In genomic region chr10:48243921-48244320, GRCh38 we compare ENCODE assay signal across 4 cellular contexts. TPM values are rescaled to one million over a fixed set of nuclear protein-coding genes. Genes with fewer than 3 reads are reported as not detected.
"Had no signal": no experiment of that assay in that cellular context is flagged by ENCODE, and none has a peak within 500 bp of the region (broad histone marks: within the 10 kb centered on the region; RNA-seq: fewer than 3 reads in every experiment).

No MANE protein-coding gene starts in this region.

RNA-seq across cellular contexts. Expression of gene FRMPD2, which starts 30.6 kb away (rescaled TPM):
- total RNA-seq: HT-29, HT1080 had no signal
- polyA plus RNA-seq: IgD-negative memory B cell, IMR-90 had no signal
